In the genomic region with DNA sequence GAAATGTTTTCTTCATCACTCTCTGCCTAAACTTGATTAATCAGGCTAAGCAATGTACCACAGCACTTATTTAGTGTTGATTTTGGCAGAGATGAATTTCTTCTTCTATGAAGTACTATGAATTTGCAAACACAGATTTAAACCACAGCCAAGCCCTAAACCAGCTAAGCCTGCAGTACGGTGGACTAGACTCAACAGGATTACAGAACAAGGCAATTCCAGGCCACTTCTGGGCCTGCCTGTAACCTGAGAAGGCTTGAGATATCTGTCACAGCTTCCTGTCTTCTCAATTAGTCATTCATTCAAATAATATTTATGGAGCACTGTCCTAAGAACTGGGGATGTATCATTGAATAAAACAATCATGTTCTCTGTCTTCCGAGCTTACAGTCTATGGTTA, we compare ENCODE assay signal across 8 cellular contexts. TPM values are rescaled to one million over a fixed set of nuclear protein-coding genes. Genes with fewer than 3 reads are reported as not detected.
A peak's percentile ranks its signal among the peaks of the same experiment; 100 is the strongest.
DNase-seq lines count a peak whose midpoint lies in the region; ATAC-seq and TF ChIP-seq lines count a peak whose summit lies in the region.

No MANE protein-coding gene starts in this region.

- peak; percentile 86 for DNase-seq in H4 (ENCODE audit: low spot score)
- peak; percentile 18 for DNase-seq in NCI-H526 treated with DMSO at 0.1 percent for 48 hours (lab: John Stamatoyannopoulos, UW)
- peak; percentile 61 for DNase-seq in dermis blood vessel endothelial cell
- peak; percentile 82 for DNase-seq in prostate gland (ENCODE audit: low spot score)
- no peak for DNase-seq in D341Med (ENCODE audit: low spot score)

- no peaks in the 10 kb centered on the region for H3K27me3 ChIP-seq in prostate gland (replicated peaks; ENCODE audit: insufficient read depth)

- H3K27ac ChIP-seq in prostate gland: peak overlapping the region; percentile 41 to 47

- H3K4me3 ChIP-seq in prostate gland: no peak overlapping the region

- ATAC-seq in GM18909 (IDR thresholded peaks at IDR 0.05; ENCODE audit: poor library complexity, unreplicated experiment) (no peak), GM21528 (IDR thresholded peaks at IDR 0.05; ENCODE audit: low FRiP score, unreplicated experiment) (no peak), HG03342 (IDR thresholded peaks at IDR 0.05; ENCODE audit: unreplicated experiment) (no peak)

- TF ChIP-seq CTCF in prostate gland (IDR thresholded peaks at IDR 0.05): no peak

- H3K36me3 ChIP-seq in prostate gland: no peaks in the 10 kb centered on the region

- WGBS in prostate gland: 3% methylated on average over 2 of the region's 2 CpGs

- intact Hi-C loops in prostate gland (cut with DNase I): no loop called here

- no peaks in the 10 kb centered on the region for H3K9me3 ChIP-seq in prostate gland

- H3K4me1 ChIP-seq in prostate gland (replicated peaks): peaks cover 2% of the 10 kb centered on the region

- TF ChIP-seq POLR2A in prostate gland (IDR thresholded peaks at IDR 0.05): no peak

RNA-seq across cellular contexts. Expression of gene CAST, which starts 32.4 kb away (rescaled TPM):
- 115 and 126 TPM in 2 replicates for total RNA-seq in H4 (2014; rRNA removed; shearing (Covaris generic))
- total RNA-seq in dermis blood vessel endothelial cell: 123 and 204 TPM in 2 replicates
- total RNA-seq in prostate gland: 100 to 1,000 TPM; 251 to 256 TPM
